Comparison of ENCODE assay signal across 1 cellular context in the genomic region with DNA sequence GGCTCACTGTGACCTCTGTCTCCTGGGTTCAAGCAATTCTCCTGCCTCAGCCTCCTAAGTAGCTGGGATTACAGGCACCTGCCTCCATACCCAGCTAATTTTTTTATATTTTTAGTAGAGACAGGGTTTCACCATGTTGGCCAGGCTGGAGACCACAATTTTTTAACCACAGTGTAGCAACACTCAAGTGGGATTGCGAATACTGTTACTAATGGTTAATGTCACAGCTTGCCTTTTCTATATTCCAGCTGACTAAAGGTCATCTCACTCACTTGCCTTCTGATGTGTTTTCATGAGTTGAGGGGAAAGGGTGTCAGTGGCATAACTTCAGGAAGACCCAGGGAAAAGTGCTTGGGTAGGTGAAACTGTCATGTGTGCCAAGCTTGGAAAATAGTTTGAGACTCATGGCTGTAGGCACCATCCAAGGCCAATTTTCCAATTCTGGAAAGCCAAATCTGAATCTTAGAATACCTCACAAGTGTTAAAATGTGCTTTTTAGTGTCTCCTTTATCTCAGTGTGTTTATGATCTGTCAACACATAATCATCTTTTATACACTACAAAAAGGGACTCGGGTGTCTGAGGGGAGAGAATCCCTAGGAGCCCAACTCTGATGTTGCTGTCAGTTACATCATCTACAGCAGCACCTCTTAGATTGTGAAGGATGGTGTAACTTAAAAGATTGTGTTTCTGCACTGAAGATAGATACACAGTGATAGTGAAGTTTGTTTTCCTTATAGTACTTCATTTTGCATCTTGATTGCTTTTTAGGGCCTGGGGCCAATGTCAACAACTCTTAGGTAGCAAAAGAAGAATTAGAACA.
TF ChIP-seq lines count a peak whose summit lies in the region.

No MANE protein-coding gene starts in this region.

TF ChIP-seq in SK-N-SH, 30 proteins besides CTCF, POLR2A, EP300 and RAD21:
- TF ChIP-seq, protein P1, sequence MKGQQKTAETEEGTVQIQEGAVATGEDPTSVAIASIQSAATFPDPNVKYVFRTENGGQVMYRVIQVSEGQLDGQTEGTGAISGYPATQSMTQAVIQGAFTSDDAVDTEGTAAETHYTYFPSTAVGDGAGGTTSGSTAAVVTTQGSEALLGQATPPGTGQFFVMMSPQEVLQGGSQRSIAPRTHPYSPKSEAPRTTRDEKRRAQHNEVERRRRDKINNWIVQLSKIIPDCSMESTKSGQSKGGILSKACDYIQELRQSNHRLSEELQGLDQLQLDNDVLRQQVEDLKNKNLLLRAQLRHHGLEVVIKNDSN (IDR thresholded peaks at IDR 0.05; ENCODE audit: borderline replicate concordance, low read depth) = no peak
- TF ChIP-seq TCF12 (IDR thresholded peaks at IDR 0.05) = no peak
- TF ChIP-seq, protein P2, sequence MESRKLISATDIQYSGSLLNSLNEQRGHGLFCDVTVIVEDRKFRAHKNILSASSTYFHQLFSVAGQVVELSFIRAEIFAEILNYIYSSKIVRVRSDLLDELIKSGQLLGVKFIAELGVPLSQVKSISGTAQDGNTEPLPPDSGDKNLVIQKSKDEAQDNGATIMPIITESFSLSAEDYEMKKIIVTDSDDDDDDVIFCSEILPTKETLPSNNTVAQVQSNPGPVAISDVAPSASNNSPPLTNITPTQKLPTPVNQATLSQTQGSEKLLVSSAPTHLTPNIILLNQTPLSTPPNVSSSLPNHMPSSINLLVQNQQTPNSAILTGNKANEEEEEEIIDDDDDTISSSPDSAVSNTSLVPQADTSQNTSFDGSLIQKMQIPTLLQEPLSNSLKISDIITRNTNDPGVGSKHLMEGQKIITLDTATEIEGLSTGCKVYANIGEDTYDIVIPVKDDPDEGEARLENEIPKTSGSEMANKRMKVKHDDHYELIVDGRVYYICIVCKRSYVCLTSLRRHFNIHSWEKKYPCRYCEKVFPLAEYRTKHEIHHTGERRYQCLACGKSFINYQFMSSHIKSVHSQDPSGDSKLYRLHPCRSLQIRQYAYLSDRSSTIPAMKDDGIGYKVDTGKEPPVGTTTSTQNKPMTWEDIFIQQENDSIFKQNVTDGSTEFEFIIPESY (IDR thresholded peaks at IDR 0.05; ENCODE audit: borderline replicate concordance, low read depth) = no peak
- TF ChIP-seq, protein P3, sequence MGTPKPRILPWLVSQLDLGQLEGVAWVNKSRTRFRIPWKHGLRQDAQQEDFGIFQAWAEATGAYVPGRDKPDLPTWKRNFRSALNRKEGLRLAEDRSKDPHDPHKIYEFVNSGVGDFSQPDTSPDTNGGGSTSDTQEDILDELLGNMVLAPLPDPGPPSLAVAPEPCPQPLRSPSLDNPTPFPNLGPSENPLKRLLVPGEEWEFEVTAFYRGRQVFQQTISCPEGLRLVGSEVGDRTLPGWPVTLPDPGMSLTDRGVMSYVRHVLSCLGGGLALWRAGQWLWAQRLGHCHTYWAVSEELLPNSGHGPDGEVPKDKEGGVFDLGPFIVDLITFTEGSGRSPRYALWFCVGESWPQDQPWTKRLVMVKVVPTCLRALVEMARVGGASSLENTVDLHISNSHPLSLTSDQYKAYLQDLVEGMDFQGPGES (IDR thresholded peaks at IDR 0.05; ENCODE audit: low read depth, low read length) = no peak
- TF ChIP-seq GATA2 (CRISPR knock-in tag; IDR thresholded peaks at IDR 0.05) = no peak
- TF ChIP-seq SIN3A (IDR thresholded peaks at IDR 0.05; ENCODE audit: borderline replicate concordance, low read depth, low read length) = no peak
- TF ChIP-seq EZH2phosphoT487 (IDR thresholded peaks at IDR 0.05; ENCODE audit: borderline replicate concordance, low read depth) = no peak
- no peak for TF ChIP-seq RXRA (IDR thresholded peaks at IDR 0.05; ENCODE audit: borderline replicate concordance, low read depth)
- TF ChIP-seq FOSL2 (IDR thresholded peaks at IDR 0.05; ENCODE audit: borderline replicate concordance, low read depth) = no peak
